In genomic region chr10:81065474-81065873, GRCh38 we compare ENCODE assay signal across 29 cellular contexts.
"Had no signal": no experiment of that assay in that cellular context is flagged by ENCODE, and none has a peak within 500 bp of the region (broad histone marks: within the 10 kb centered on the region; RNA-seq: fewer than 3 reads in every experiment).

No MANE protein-coding gene starts in this region.

- ATAC-seq: activated CD8-positive, alpha-beta T cell treated with anti-CD3 and anti-CD28 coated beads for 36 hours; activated T-cell treated with anti-CD3 and anti-CD28 coated beads, Interleukin-2, amount 50 U/mL, for 4 hours; activated T-helper 17 cell treated with anti-CD3 and anti-CD28 coated beads, Interleukin-2, amount 50 U/mL, for 72 hours; esophagus mucosa; WTC11 had no signal

- H3K36me3 ChIP-seq: brain microvascular endothelial cell had no signal

- H3K4me3 ChIP-seq: coronary artery, dorsolateral prefrontal cortex had no signal

- DNase-seq: activated CD4-positive, alpha-beta T cell treated with anti-CD3 and anti-CD28 coated beads for 1 hour; activated CD4-positive, alpha-beta T cell treated with anti-CD3 and anti-CD28 coated beads for 4 hours; activated CD4-positive, alpha-beta T cell treated with anti-CD3 and anti-CD28 coated beads, Interleukin-2, amount 10 ng/mL, durations not matched to agents 7 days and 5 days; activated CD4-positive, alpha-beta T cell treated with anti-CD3 and anti-CD28 coated beads, Interleukin-2, amount 50 U/mL, for 48 hours; activated CD8-positive, alpha-beta memory T cell treated with anti-CD3 and anti-CD28 coated beads for 24 hours; activated CD8-positive, alpha-beta T cell treated with anti-CD3 and anti-CD28 coated beads for 36 hours; activated effector memory CD4-positive, alpha-beta T cell treated with Interleukin-2 at 50 U/mL for 16 hours; activated gamma-delta T cell treated with Interleukin-2 at 50 U/mL for 16 hours; activated naive CD4-positive, alpha-beta T cell treated with anti-CD3 and anti-CD28 coated beads, Interleukin-2, amount 50 U/mL, for 16 hours; activated naive CD4-positive, alpha-beta T cell treated with Interleukin-2 at 50 U/mL for 16 hours; activated T-cell treated with anti-CD3 and anti-CD28 coated beads, Interleukin-2, amount 50 U/mL, for 4 hours; amniotic stem cell; anterior cingulate cortex; brain microvascular endothelial cell; dorsolateral prefrontal cortex; effector memory CD4-positive, alpha-beta T cell; endodermal cell; foreskin fibroblast; head of caudate nucleus; T-helper 2 cell had no signal

- H3K27me3 ChIP-seq: brain microvascular endothelial cell, dorsolateral prefrontal cortex had no signal

- FAIRE-seq: astrocyte, bronchial epithelial cell, frontal cortex, TTC549 had no signal

- H3K27ac ChIP-seq: brain microvascular endothelial cell, coronary artery, dorsolateral prefrontal cortex, VCaP had no signal
